Comparison of ENCODE assay signal across 27 cellular contexts in genomic region chr6:19943042-19943441, GRCh38.
"Had no signal": no experiment of that assay in that cellular context is flagged by ENCODE, and none has a peak within 500 bp of the region (broad histone marks: within the 10 kb centered on the region; RNA-seq: fewer than 3 reads in every experiment).

No MANE protein-coding gene starts in this region.

- ATAC-seq: stimulated activated effector memory CD8-positive, alpha-beta T cell treated with anti-CD3 and anti-CD28 coated beads, Interleukin-12 subunit alpha, Interleukin-12 subunit beta, amount 100 ng/mL, for 72 hours; stimulated activated memory B cell treated with anti-CD40 and anti-IgM and Interleukin-4, amounts not matched to agents 10 μg/mL and 1 μg/mL and 100 μg/mL, for 72 hours; stimulated activated naive B cell treated with anti-CD40 and anti-IgM and Interleukin-4, amounts not matched to agents 10 μg/mL and 1 μg/mL and 100 μg/mL, for 72 hours; stimulated activated naive CD8-positive, alpha-beta T cell treated with anti-CD3 and anti-CD28 coated beads, Interleukin-15, amount 100 ng/mL, for 72 hours; stimulated activated naive CD8-positive, alpha-beta T cell treated with anti-CD3 and anti-CD28 coated beads, Interleukin-15, Interleukin-2, amounts not matched to agents 100 U/mL and 50 U/mL, for 24 hours; upper lobe of right lung had no signal

- H3K36me3 ChIP-seq: stomach, suprapubic skin, thoracic aorta, thyroid gland, tibial artery, tibial nerve, transverse colon, upper lobe of left lung, upper lobe of right lung, uterus, vagina had no signal

- H3K4me1 ChIP-seq: stomach, suprapubic skin, testis, thyroid gland, tibial artery, tibial nerve, transverse colon, upper lobe of left lung, upper lobe of right lung, uterus, vagina had no signal

- H3K27ac ChIP-seq: stomach, suprapubic skin, testis, thoracic aorta, thyroid gland, tibial artery, tibial nerve, transverse colon, upper lobe of left lung, upper lobe of right lung, uterus, vagina had no signal

- H3K27me3 ChIP-seq: stomach, suprapubic skin, testis, thyroid gland, tibial artery, tibial nerve, transverse colon, upper lobe of left lung, upper lobe of right lung, uterus, vagina had no signal

- H3K9me3 ChIP-seq: stomach, suprapubic skin, testis, thoracic aorta, thyroid gland, tibial artery, tibial nerve, transverse colon, upper lobe of right lung, uterus, vagina had no signal

- FAIRE-seq: urothelium cell line had no signal

- H3K4me3 ChIP-seq: stomach, suprapubic skin, testis, thoracic aorta, thyroid gland, tibial artery, tibial nerve, transverse colon, upper lobe of left lung, upper lobe of right lung, uterus, vagina had no signal

- DNase-seq: stimulated activated CD4-positive, alpha-beta T cell treated with anti-CD3 and anti-CD28 coated beads, Interleukin-2, amount 100 ng/mL, for 48 hours; stimulated activated CD4-positive, alpha-beta T cell treated with anti-CD3 and anti-CD28 coated beads, Interleukin-4, amount 100 ng/mL, for 1 hour; stimulated activated CD4-positive, alpha-beta T cell treated with anti-CD3 and anti-CD28 coated beads, Interleukin-4, amount 100 ng/mL, for 24 hours; stimulated activated CD4-positive, alpha-beta T cell treated with anti-CD3 and anti-CD28 coated beads, Interleukin-4, amount 100 ng/mL, for 4 hours; stimulated activated CD8-positive, alpha-beta memory T cell treated with anti-CD3 and anti-CD28 coated beads, Interleukin-4, amount 100 ng/mL, for 48 hours; stimulated activated naive B cell treated with anti-CD40 and anti-IgM and Interleukin-4, amounts not matched to agents 10 μg/mL and 1 μg/mL and 100 μg/mL, for 72 hours; stimulated activated naive CD4-positive, alpha-beta T cell; stimulated activated naive CD4-positive, alpha-beta T cell treated with Interleukin-2 at 50 U/mL for 16 hours; stimulated activated naive CD8-positive, alpha-beta T cell treated with anti-CD3 and anti-CD28 coated beads, Interleukin-15, amount 100 ng/mL, for 72 hours; stimulated activated naive CD8-positive, alpha-beta T cell treated with anti-CD3 and anti-CD28 coated beads, Interleukin-15, Interleukin-2, amounts not matched to agents 100 U/mL and 50 U/mL, for 24 hours; stomach; substantia nigra; testis; thyroid gland; tibial artery; transverse colon; trophoblast cell; upper lobe of left lung; upper lobe of right lung; uterus had no signal
